1 cellular context compared by ENCODE assay signal in genomic region chr3:183449791-183450190, GRCh38.
A peak's percentile ranks its signal among the peaks of the same experiment; 100 is the strongest.
TF ChIP-seq lines count a peak whose summit lies in the region.

No MANE protein-coding gene starts in this region.

TF ChIP-seq in K562, 482 proteins besides CTCF, POLR2A, EP300 and RAD21 (continued from another document):
- TF ChIP-seq, protein P1, sequence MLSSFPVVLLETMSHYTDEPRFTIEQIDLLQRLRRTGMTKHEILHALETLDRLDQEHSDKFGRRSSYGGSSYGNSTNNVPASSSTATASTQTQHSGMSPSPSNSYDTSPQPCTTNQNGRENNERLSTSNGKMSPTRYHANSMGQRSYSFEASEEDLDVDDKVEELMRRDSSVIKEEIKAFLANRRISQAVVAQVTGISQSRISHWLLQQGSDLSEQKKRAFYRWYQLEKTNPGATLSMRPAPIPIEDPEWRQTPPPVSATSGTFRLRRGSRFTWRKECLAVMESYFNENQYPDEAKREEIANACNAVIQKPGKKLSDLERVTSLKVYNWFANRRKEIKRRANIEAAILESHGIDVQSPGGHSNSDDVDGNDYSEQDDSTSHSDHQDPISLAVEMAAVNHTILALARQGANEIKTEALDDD (IDR thresholded peaks at IDR 0.05): peak; percentile 69; the same call in 1 of the 2 replicates
- TF ChIP-seq, protein P2, sequence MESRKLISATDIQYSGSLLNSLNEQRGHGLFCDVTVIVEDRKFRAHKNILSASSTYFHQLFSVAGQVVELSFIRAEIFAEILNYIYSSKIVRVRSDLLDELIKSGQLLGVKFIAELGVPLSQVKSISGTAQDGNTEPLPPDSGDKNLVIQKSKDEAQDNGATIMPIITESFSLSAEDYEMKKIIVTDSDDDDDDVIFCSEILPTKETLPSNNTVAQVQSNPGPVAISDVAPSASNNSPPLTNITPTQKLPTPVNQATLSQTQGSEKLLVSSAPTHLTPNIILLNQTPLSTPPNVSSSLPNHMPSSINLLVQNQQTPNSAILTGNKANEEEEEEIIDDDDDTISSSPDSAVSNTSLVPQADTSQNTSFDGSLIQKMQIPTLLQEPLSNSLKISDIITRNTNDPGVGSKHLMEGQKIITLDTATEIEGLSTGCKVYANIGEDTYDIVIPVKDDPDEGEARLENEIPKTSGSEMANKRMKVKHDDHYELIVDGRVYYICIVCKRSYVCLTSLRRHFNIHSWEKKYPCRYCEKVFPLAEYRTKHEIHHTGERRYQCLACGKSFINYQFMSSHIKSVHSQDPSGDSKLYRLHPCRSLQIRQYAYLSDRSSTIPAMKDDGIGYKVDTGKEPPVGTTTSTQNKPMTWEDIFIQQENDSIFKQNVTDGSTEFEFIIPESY (CRISPR knock-in tag; IDR thresholded peaks at IDR 0.05): no peak
- peak; percentile 15; the same call in 1 of the 2 replicates for TF ChIP-seq ZFX (CRISPR knock-in tag; IDR thresholded peaks at IDR 0.05)
- TF ChIP-seq, protein P3, sequence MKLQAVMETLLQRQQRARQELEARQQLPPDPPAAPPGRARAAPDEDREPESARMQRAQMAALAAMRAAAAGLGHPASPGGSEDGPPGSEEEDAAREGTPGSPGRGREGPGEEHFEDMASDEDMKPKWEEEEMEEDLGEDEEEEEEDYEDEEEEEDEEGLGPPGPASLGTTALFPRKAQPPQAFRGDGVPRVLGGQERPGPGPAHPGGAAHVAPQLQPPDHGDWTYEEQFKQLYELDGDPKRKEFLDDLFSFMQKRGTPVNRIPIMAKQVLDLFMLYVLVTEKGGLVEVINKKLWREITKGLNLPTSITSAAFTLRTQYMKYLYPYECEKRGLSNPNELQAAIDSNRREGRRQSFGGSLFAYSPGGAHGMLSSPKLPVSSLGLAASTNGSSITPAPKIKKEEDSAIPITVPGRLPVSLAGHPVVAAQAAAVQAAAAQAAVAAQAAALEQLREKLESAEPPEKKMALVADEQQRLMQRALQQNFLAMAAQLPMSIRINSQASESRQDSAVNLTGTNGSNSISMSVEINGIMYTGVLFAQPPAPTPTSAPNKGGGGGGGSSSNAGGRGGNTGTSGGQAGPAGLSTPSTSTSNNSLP (IDR thresholded peaks at IDR 0.05; ENCODE audit: borderline replicate concordance, low read depth, low read length): no peak
